ENCODE assay signal across 8 cellular contexts in the genomic region with DNA sequence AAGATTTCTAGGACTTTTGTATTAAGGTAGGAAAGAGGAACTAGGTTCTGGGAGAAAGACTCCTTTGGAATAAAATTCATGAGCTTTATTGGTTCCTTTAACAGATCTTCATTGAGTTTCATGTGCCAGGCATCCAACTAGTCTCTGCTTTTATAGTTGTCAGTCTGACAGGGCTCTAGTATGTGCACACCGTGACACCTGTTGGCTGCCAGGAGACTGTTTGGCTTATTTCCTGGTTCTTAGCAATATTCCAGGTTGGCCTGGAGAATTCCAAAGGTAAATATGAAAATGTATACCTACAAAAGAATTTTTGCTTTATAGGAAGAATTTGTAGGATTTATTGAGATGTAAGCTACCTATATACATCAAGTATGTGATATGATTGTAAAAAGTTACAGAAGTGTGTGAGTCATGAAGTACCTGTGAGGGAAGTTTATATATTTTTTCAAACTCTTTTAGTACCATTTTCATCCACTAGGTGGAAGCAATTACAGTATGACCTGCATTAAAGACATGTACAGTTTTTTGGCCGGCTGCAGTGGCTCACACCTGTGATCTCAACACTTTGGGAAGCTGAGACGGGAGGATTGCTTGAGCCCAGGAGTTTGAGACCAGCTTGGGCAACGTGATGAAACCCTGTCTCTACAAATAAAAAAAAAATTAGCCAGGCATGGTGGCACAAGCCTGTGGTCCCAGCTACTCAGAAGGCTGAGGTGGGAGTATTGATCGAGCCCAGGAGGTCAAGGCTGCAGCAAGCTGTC. TPM values are rescaled to one million over a fixed set of nuclear protein-coding genes. Genes with fewer than 3 reads are reported as not detected.
DNase-seq lines count a peak whose midpoint lies in the region; ATAC-seq, FAIRE-seq and TF ChIP-seq lines count a peak whose summit lies in the region.

No MANE protein-coding gene starts in this region.

- no peaks in the 10 kb centered on the region for H3K9me3 ChIP-seq in K562 (replicated peaks; ENCODE audit: control insufficient read depth, insufficient read depth, low read depth, low read length)
- no peaks in the 10 kb centered on the region for H3K9me3 ChIP-seq in testis

- H3K9ac ChIP-seq in K562 (ENCODE audit: insufficient read depth in 1 of 2, low read depth in 2 of 2, low read length in 2 of 2) = no peak overlapping the region

- in situ Hi-C loops in K562 (cut with MboI) = no loop called here

- CTCF ChIA-PET in activated naive CD4-positive, alpha-beta T cell treated with anti-CD3 and anti-CD28 coated beads for 36 hours (lab: Charles Lee) = interaction anchor here (0.6 to 3.5 kb wide), 13 partner anchors 10 to 536 kb away, joined by 3 to 20 read pairs (median 4); no protein-coding TSS in a partner anchor
- CTCF ChIA-PET in K562 (lab: Yijun Ruan, JAX; ENCODE audit: low intra/inter-chr PET ratio) = interaction anchor here (0.5 to 1.2 kb wide), 2 partner anchors 235 to 236 kb away, joined by 4 to 6 read pairs; no protein-coding TSS in a partner anchor

- peak; percentile 37 for FAIRE-seq in K562 (lab: Jason Lieb, UNC)

- TF ChIP-seq EP300 in K562 (IDR thresholded peaks at IDR 0.05; ENCODE audit: low read length) = no peak

- no peaks in the 10 kb centered on the region for H3K27me3 Mint-ChIP-seq in activated naive CD4-positive, alpha-beta T cell treated with anti-CD3 and anti-CD28 coated beads for 36 hours (ENCODE audit: low read depth)

- H3K27ac ChIP-seq in K562 (ENCODE audit: extremely low read depth, low read depth, low read length) (no peak overlapping the region), testis (no peak overlapping the region)

- intact Hi-C loops in activated naive CD4-positive, alpha-beta T cell treated with anti-CD3 and anti-CD28 coated beads for 36 hours (cut with micrococcal nuclease) = loop anchor here (1.0 kb wide), 1 partner anchor 235 kb away; no protein-coding TSS in a partner anchor
- intact Hi-C loops in K562 (cut with micrococcal nuclease) = loop anchor here (1.0 kb wide), 1 partner anchor 235 kb away; no protein-coding TSS in a partner anchor
- intact Hi-C loops in testis (cut with DNase I; ENCODE audit: low total_unique reads) = loop anchor here (5.0 kb wide), 1 partner anchor 232 kb away; no protein-coding TSS in a partner anchor

- H3K4me3 Mint-ChIP-seq in activated naive CD4-positive, alpha-beta T cell treated with anti-CD3 and anti-CD28 coated beads for 36 hours = no peak overlapping the region

- no peak overlapping the region for H3K4me2 ChIP-seq in K562 (ENCODE audit: insufficient read depth, low read length)

- no peaks in the 10 kb centered on the region; a peak in 1 of 5 replicates for H3K4me1 ChIP-seq in K562 (replicated peaks in 1 of 2; ENCODE audit: control insufficient read depth in 2 of 2, insufficient read depth in 2 of 2, low read length in 2 of 2)
- no peaks in the 10 kb centered on the region for H3K4me1 ChIP-seq in testis

- WGBS in K562 (ENCODE audit: insufficient coverage, low coverage, missing lambda C conversion rate) = 30% methylated on average over 5 of the region's 5 CpGs
- 36 to 52% methylated on average over 5 of the region's 5 CpGs for WGBS in testis, 2 donors

- H3K36me3 Mint-ChIP-seq in activated naive CD4-positive, alpha-beta T cell treated with anti-CD3 and anti-CD28 coated beads for 36 hours (ENCODE audit: low read depth) = peaks cover 18% of the 10 kb centered on the region

- no peaks in the 10 kb centered on the region for H3K9me1 ChIP-seq in K562 (ENCODE audit: control insufficient read depth, insufficient read depth, low read length)

- no peaks in the 10 kb centered on the region for H4K20me1 ChIP-seq in K562 (replicated peaks; ENCODE audit: control insufficient read depth, insufficient read depth, low read length)

- H3K9me3 Mint-ChIP-seq in activated naive CD4-positive, alpha-beta T cell treated with anti-CD3 and anti-CD28 coated beads for 36 hours = no peaks in the 10 kb centered on the region

- peaks cover 24% of the 10 kb centered on the region for H3K4me1 Mint-ChIP-seq in activated naive CD4-positive, alpha-beta T cell treated with anti-CD3 and anti-CD28 coated beads for 36 hours (ENCODE audit: low read depth)

- BruUV-seq in K562 (replicated peaks; lab: Mats Ljungman, UMichigan) = no TSS peak

- no peak overlapping the region for H2AFZ ChIP-seq in K562 (ENCODE audit: low read depth, low read length)

- peak; percentile 90 for ATAC-seq in GM21723 (IDR thresholded peaks at IDR 0.05; ENCODE audit: unreplicated experiment)
- ATAC-seq in K562 = peak; percentile 88

- POLR2A ChIA-PET in K562 (lab: Yijun Ruan, JAX) = interaction anchor here (0.9 kb wide), 1 partner anchor 12 kb away, joined by 4 read pairs; no protein-coding TSS in a partner anchor

- peak; percentile 16 for DNase-seq in activated naive CD4-positive, alpha-beta T cell treated with anti-CD3 and anti-CD28 coated beads for 36 hours
- DNase-seq in activated naive CD4-positive, alpha-beta T cell treated with Interleukin-2 at 50 U/mL for 16 hours = no peak
- DNase-seq in HuH-7 (ENCODE audit: low spot score) (peak; percentile 30), NOMO-1 treated with DMSO at 0.1 percent for 48 hours (lab: John Stamatoyannopoulos, UW; ENCODE audit: unreplicated experiment) (peak; percentile 62), K562 (ENCODE audit: extremely low read depth in 1 of 4, low spot score in 3 of 4) (peak; percentile 32 to 47 (median 36)), iris pigment epithelial cell (ENCODE audit: low read depth) (peak; percentile 55), testis (peak; percentile 40)

- peak; percentile 29 to 51; a peak in 3 of 4 replicates for TF ChIP-seq RAD21 in K562 (CRISPR knock-in tag; conservative IDR thresholded peaks at IDR 0.05 in 1 of 2, IDR thresholded peaks at IDR 0.05 in 1 of 2)

- TF ChIP-seq CTCF in K562 (IDR thresholded peaks at IDR 0.05 in 2 of 3, conservative IDR thresholded peaks at IDR 0.05 in 1 of 3; ENCODE audit: insufficient read depth in 2 of 3, low read depth in 1 of 3, low read length in 3 of 3) (peak in 2 of 3 experiments; percentile 31 to 53; a peak in 4 of 6 replicates), testis (IDR thresholded peaks at IDR 0.05) (peak; percentile 44 to 83 (median 67))

- H3K27me3 ChIP-seq in K562 (ENCODE audit: control insufficient read depth in 2 of 2, insufficient read depth in 2 of 2, low read length in 2 of 2) = no peaks in the 10 kb centered on the region; a peak in 1 of 5 replicates
- H3K27me3 ChIP-seq in testis = no peaks in the 10 kb centered on the region

- H3K4me3 ChIP-seq in K562 (no peak overlapping the region), testis (no peak overlapping the region)

- no peak for TF ChIP-seq POLR2A in K562 (conservative IDR thresholded peaks at IDR 0.05)
- no peak for TF ChIP-seq POLR2A in testis (IDR thresholded peaks at IDR 0.05)

- H3K36me3 ChIP-seq in K562 (ENCODE audit: control insufficient read depth, insufficient read depth, low read length) = peaks cover 32% of the 10 kb centered on the region; the same call in 2 of the 3 replicates
- no peaks in the 10 kb centered on the region for H3K36me3 ChIP-seq in testis (ENCODE audit: low read depth, missing control alignments)

- no peaks in the 10 kb centered on the region for H3K79me2 ChIP-seq in K562 (ENCODE audit: control insufficient read depth, insufficient read depth, low read length)

- no peak overlapping the region for H3K27ac Mint-ChIP-seq in activated naive CD4-positive, alpha-beta T cell treated with anti-CD3 and anti-CD28 coated beads for 36 hours

RNA-seq across cellular contexts. Expression of gene NDUFAF5, which starts 35.2 kb away (rescaled TPM):
- 10 to 100 TPM; 27.4 to 28.1 TPM for total RNA-seq in activated naive CD4-positive, alpha-beta T cell treated with anti-CD3 and anti-CD28 coated beads for 36 hours
- total RNA-seq in K562 (2011; cell fraction: chromatin; rRNA removed; ENCODE audit: low replicate concordance) = 14.1 and 79.1 TPM in 2 replicates
- total RNA-seq in K562 (2011; cell fraction: nucleolus; rRNA removed) = 13.7 and 15.5 TPM in 2 replicates
- total RNA-seq in K562 (2011; cell fraction: nucleoplasm; rRNA removed) = 20.4 and 28.9 TPM in 2 replicates
- total RNA-seq in K562 (2014; rRNA removed) = 16.1 and 17.2 TPM in 2 replicates
- total RNA-seq in K562 (2014; rRNA removed; fragmentation: Illumina TruSeq; extraction: Trizol) = 30.3 and 36.5 TPM in 2 replicates
- total RNA-seq in K562 (2015; rRNA removed; fragmentation: Illumina TruSeq; extraction: Trizol) = 20.3 and 23.6 TPM in 2 replicates
- 27.8 and 33.1 TPM in 2 replicates for total RNA-seq in K562 (2021)
- 25.3 and 29.5 TPM in 2 replicates for polyA plus RNA-seq in K562 (2011; rRNA removed)
- 4.5 and 15.9 TPM in 2 replicates for polyA plus RNA-seq in K562 (2011; cell fraction: cytosol; rRNA removed)
- polyA plus RNA-seq in K562 (2011; cell fraction: nucleus; rRNA removed) = 18.8 and 50.8 TPM in 2 replicates
- polyA plus RNA-seq in K562 (2012) = 16.6 and 18.1 TPM in 2 replicates
- polyA plus RNA-seq in K562 (2014; fragmentation: Illumina TruSeq; extraction: Trizol) = 20.3 and 20.5 TPM in 2 replicates
- 10 to 100 TPM; 27.3 to 32.3 TPM for polyA plus RNA-seq in K562 (2014; fragmentation: Nextera tagmentation; extraction: Ambion mirVana)
- 25.5 and 31.8 TPM in 2 replicates for polyA plus RNA-seq in K562 (2014; rRNA removed)
- 25.3 and 37.2 TPM in 2 replicates for polyA minus RNA-seq in K562 (2011; rRNA and poly(A)+ RNA removed)
- 7.2 and 12.5 TPM in 2 replicates for polyA minus RNA-seq in K562 (2011; cell fraction: cytosol; rRNA and poly(A)+ RNA removed)
- 16.0 and 42.3 TPM in 2 replicates for polyA minus RNA-seq in K562 (2011; cell fraction: nucleus; rRNA and poly(A)+ RNA removed)
- total RNA-seq in testis = 10 to 100 TPM; 32.9 to 36.4 TPM
- 50.5 TPM for polyA plus RNA-seq in testis (ENCODE audit: insufficient read depth, low read depth, low replicate concordance)

RNA-seq across cellular contexts. Expression of gene ESF1, which starts 35.3 kb away (rescaled TPM):
- 10 to 100 TPM; 14.5 TPM for total RNA-seq in activated naive CD4-positive, alpha-beta T cell treated with anti-CD3 and anti-CD28 coated beads for 36 hours
- 1.6 and 23.4 TPM in 2 replicates for total RNA-seq in K562 (2011; cell fraction: chromatin; rRNA removed; ENCODE audit: low replicate concordance)
- 1.0 and 2.2 TPM in 2 replicates for total RNA-seq in K562 (2011; cell fraction: nucleolus; rRNA removed)
- total RNA-seq in K562 (2011; cell fraction: nucleoplasm; rRNA removed) = 3.4 and 4.7 TPM in 2 replicates
- total RNA-seq in K562 (2014; rRNA removed) (16.0 and 18.6 TPM in 2 replicates), K562 (2014; rRNA removed; fragmentation: Illumina TruSeq; extraction: Trizol) (30.4 and 32.8 TPM in 2 replicates), K562 (2015; rRNA removed; fragmentation: Illumina TruSeq; extraction: Trizol) (27.5 and 29.2 TPM in 2 replicates), K562 (2021) (13.8 and 14.0 TPM in 2 replicates), testis (10 to 100 TPM; 20.2 to 21.7 TPM)
- polyA plus RNA-seq in K562 (2011; rRNA removed) (6.1 and 7.0 TPM in 2 replicates), K562 (2014; fragmentation: Illumina TruSeq; extraction: Trizol) (21.7 and 28.9 TPM in 2 replicates), K562 (2014; fragmentation: Nextera tagmentation; extraction: Ambion mirVana) (10 to 100 TPM; 14.7 to 15.8 TPM), K562 (2014; rRNA removed) (17.4 and 19.2 TPM in 2 replicates), testis (ENCODE audit: insufficient read depth, low read depth, low replicate concordance) (4.5 TPM)
- polyA plus RNA-seq in K562 (2011; cell fraction: cytosol; rRNA removed) = 0.25 and 1.1 TPM in 2 replicates
- 1.2 and 2.3 TPM in 2 replicates for polyA plus RNA-seq in K562 (2011; cell fraction: nucleus; rRNA removed)
- 7.1 and 15.7 TPM in 2 replicates for polyA plus RNA-seq in K562 (2012)
- 12.0 and 17.8 TPM in 2 replicates for polyA minus RNA-seq in K562 (2011; rRNA and poly(A)+ RNA removed)
- 4.0 and 6.5 TPM in 2 replicates for polyA minus RNA-seq in K562 (2011; cell fraction: cytosol; rRNA and poly(A)+ RNA removed)
- 5.4 and 15.1 TPM in 2 replicates for polyA minus RNA-seq in K562 (2011; cell fraction: nucleus; rRNA and poly(A)+ RNA removed)
